10 cellular contexts compared by ENCODE assay signal in the genomic region with DNA sequence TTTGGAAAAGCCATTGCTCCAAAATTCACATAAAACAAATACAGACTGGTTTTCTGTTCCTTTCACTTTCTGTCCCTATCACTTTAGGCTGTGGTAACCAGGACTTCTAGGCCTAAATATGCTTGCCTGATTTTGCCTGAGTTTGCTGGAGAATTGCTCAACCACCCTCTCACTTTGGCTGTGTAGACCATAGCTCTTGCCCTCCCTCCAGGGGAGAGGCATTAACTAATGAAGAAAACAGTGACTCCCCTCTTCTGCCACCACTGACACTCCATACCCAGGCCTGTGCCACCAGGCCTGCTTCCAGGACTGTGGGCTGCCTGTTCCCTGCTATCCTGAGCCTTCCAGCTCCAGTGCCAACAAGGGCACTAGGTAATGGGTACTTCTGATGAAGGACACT.
DNase-seq lines count a peak whose midpoint lies in the region; ATAC-seq and TF ChIP-seq lines count a peak whose summit lies in the region.
"Had no signal": no experiment of that assay in that cellular context is flagged by ENCODE, and none has a peak within 500 bp of the region (broad histone marks: within the 10 kb centered on the region; RNA-seq: fewer than 3 reads in every experiment).

No MANE protein-coding gene starts in this region.

- DNase-seq in heart right ventricle: no peak
- DNase-seq in left ventricle myocardium superior: no peak
- no peak for DNase-seq in activated naive CD8-positive, alpha-beta T cell treated with anti-CD3 and anti-CD28 coated beads, Interleukin-2, amount 50 U/mL, for 24 hours
- no peak for DNase-seq in memory B cell (ENCODE audit: low spot score in 2 of 2)
- DNase-seq in upper lobe of right lung: no peak
- no peak for DNase-seq in NCI-H524 (lab: John Stamatoyannopoulos, UW)
- DNase-seq in globus pallidus (ENCODE audit: low spot score): no peak
- no peak for DNase-seq in superior temporal gyrus (ENCODE audit: extremely low spot score)
- DNase-seq: RPMI8226; stimulated activated CD4-positive, alpha-beta T cell treated with anti-CD3 and anti-CD28 coated beads, Interleukin-1b, Interleukin-23, amount 100 ng/mL, for 48 hours had no signal

- H3K27me3 ChIP-seq in heart right ventricle (no peaks in the 10 kb centered on the region), upper lobe of right lung (no peaks in the 10 kb centered on the region)

- H3K4me3 ChIP-seq in heart right ventricle (no peak overlapping the region), upper lobe of right lung (no peak overlapping the region)

- H3K9me3 Mint-ChIP-seq in activated naive CD8-positive, alpha-beta T cell treated with anti-CD3 and anti-CD28 coated beads, Interleukin-2, amount 50 U/mL, for 24 hours: no peaks in the 10 kb centered on the region
- peaks cover 5% of the 10 kb centered on the region for H3K9me3 Mint-ChIP-seq in memory B cell

- H3K36me3 Mint-ChIP-seq in activated naive CD8-positive, alpha-beta T cell treated with anti-CD3 and anti-CD28 coated beads, Interleukin-2, amount 50 U/mL, for 24 hours (ENCODE audit: low read depth): no peaks in the 10 kb centered on the region
- H3K36me3 Mint-ChIP-seq in memory B cell: peaks cover 4% of the 10 kb centered on the region

- H3K27ac Mint-ChIP-seq in activated naive CD8-positive, alpha-beta T cell treated with anti-CD3 and anti-CD28 coated beads, Interleukin-2, amount 50 U/mL, for 24 hours: peak overlapping the region; percentile 50
- H3K27ac Mint-ChIP-seq in memory B cell: peak overlapping the region; percentile 98

- H3K27ac ChIP-seq in heart right ventricle: peak overlapping the region in 8 of 10 donors; percentile 33 to 96 (median 78)
- H3K27ac ChIP-seq in upper lobe of right lung: peak overlapping the region; percentile 27

- no peak for TF ChIP-seq CTCF in heart right ventricle (IDR thresholded peaks at IDR 0.05)
- TF ChIP-seq CTCF in upper lobe of right lung (IDR thresholded peaks at IDR 0.05): no peak

- peaks cover 63% of the 10 kb centered on the region for H3K4me1 Mint-ChIP-seq in activated naive CD8-positive, alpha-beta T cell treated with anti-CD3 and anti-CD28 coated beads, Interleukin-2, amount 50 U/mL, for 24 hours
- peaks cover 33% of the 10 kb centered on the region for H3K4me1 Mint-ChIP-seq in memory B cell

- H3K36me3 ChIP-seq in heart right ventricle (no peaks in the 10 kb centered on the region), upper lobe of right lung (no peaks in the 10 kb centered on the region)

- H3K4me3 Mint-ChIP-seq in activated naive CD8-positive, alpha-beta T cell treated with anti-CD3 and anti-CD28 coated beads, Interleukin-2, amount 50 U/mL, for 24 hours: no peak overlapping the region
- no peak overlapping the region for H3K4me3 Mint-ChIP-seq in memory B cell

- ATAC-seq in heart right ventricle (no peak), left ventricle myocardium superior (no peak), memory B cell (ENCODE audit: low read depth) (no peak), upper lobe of right lung (no peak)
- ATAC-seq in activated naive CD8-positive, alpha-beta T cell treated with anti-CD3 and anti-CD28 coated beads, Interleukin-2, amount 50 U/mL, for 24 hours: no peak

- H3K4me1 ChIP-seq in heart right ventricle (peaks cover 30 to 73% (median 66%) of the 10 kb centered on the region in 9 donors), upper lobe of right lung (peaks cover 66% of the 10 kb centered on the region)

- H3K9me3 ChIP-seq in heart right ventricle (no peaks in the 10 kb centered on the region), upper lobe of right lung (no peaks in the 10 kb centered on the region)

- H3K27me3 Mint-ChIP-seq in activated naive CD8-positive, alpha-beta T cell treated with anti-CD3 and anti-CD28 coated beads, Interleukin-2, amount 50 U/mL, for 24 hours: no peaks in the 10 kb centered on the region
- H3K27me3 Mint-ChIP-seq in memory B cell: no peaks in the 10 kb centered on the region

- intact Hi-C loops in heart right ventricle (cut with DNase I) (no loop called here), left ventricle myocardium superior (cut with micrococcal nuclease) (no loop called here), upper lobe of right lung (cut with DNase I) (no loop called here)
